16 cellular contexts compared by ENCODE assay signal in the genomic region with DNA sequence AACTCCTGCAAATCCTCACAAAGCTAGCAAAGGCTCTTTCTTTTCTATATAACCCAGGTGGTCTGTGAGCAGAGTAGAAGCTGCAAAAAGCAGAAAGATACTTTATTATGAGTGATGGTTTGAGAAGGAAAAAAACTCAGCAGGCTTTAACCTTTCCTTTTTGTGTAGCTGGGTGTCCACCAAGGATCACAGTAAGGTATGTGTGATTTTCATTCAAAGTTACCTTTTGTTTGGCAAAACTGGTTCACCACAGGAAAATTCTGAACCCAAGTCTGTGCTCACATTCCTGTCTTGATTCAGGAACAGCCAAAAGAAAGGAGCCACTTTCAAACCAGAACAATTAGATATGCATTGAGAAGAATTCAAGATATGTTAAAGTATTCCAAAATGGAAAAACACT. TPM values are rescaled to one million over a fixed set of nuclear protein-coding genes. Genes with fewer than 3 reads are reported as not detected.
"Had no signal": no experiment of that assay in that cellular context is flagged by ENCODE, and none has a peak within 500 bp of the region (broad histone marks: within the 10 kb centered on the region; RNA-seq: fewer than 3 reads in every experiment).

No MANE protein-coding gene starts in this region.

- H3K4me3 ChIP-seq: lower lobe of right lung, pancreas, thyroid gland had no signal

- H3K27ac Mint-ChIP-seq: activated naive CD8-positive, alpha-beta T cell treated with anti-CD3 and anti-CD28 coated beads for 36 hours; activated T-helper 1 cell treated with anti-CD3 and anti-CD28 coated beads, Interleukin-12 subunit alpha, Interleukin-12 subunit beta, Interleukin-2, Interleukin-4 antibody, amounts not matched to agents 30 ng/mL and 10 ng/mL and 1 ng/mL, durations not matched to agents 14 hours and 24 hours and 36 hours; effector memory CD8-positive, alpha-beta T cell had no signal

- DNase-seq: activated CD4-positive, alpha-beta T cell treated with anti-CD3 and anti-CD28 coated beads, Interleukin-2, amount 50 U/mL, for 1 hour; activated CD8-positive, alpha-beta memory T cell treated with anti-CD3 and anti-CD28 coated beads for 24 hours; activated naive CD8-positive, alpha-beta T cell treated with anti-CD3 and anti-CD28 coated beads for 36 hours; amygdala; cortex of kidney; effector memory CD8-positive, alpha-beta T cell; head of caudate nucleus; left cardiac atrium; lower lobe of right lung; midbrain; pancreas; stimulated activated CD4-positive, alpha-beta T cell treated with anti-CD3 and anti-CD28 coated beads, Interleukin-2, amount 100 ng/mL, for 24 hours; thyroid gland had no signal

- H3K27me3 ChIP-seq: pancreas, thyroid gland had no signal

- H3K4me1 ChIP-seq: lower lobe of right lung, pancreas, thyroid gland had no signal

- H3K36me3 Mint-ChIP-seq: activated naive CD8-positive, alpha-beta T cell treated with anti-CD3 and anti-CD28 coated beads for 36 hours had no signal

- H3K4me3 Mint-ChIP-seq: activated naive CD8-positive, alpha-beta T cell treated with anti-CD3 and anti-CD28 coated beads for 36 hours; activated T-helper 1 cell treated with anti-CD3 and anti-CD28 coated beads, Interleukin-12 subunit alpha, Interleukin-12 subunit beta, Interleukin-2, Interleukin-4 antibody, amounts not matched to agents 30 ng/mL and 10 ng/mL and 1 ng/mL, durations not matched to agents 14 hours and 24 hours and 36 hours; effector memory CD8-positive, alpha-beta T cell had no signal

- H3K9me3 Mint-ChIP-seq: activated T-helper 1 cell treated with anti-CD3 and anti-CD28 coated beads, Interleukin-12 subunit alpha, Interleukin-12 subunit beta, Interleukin-2, Interleukin-4 antibody, amounts not matched to agents 30 ng/mL and 10 ng/mL and 1 ng/mL, durations not matched to agents 14 hours and 24 hours and 36 hours; effector memory CD8-positive, alpha-beta T cell had no signal

- H3K9me3 ChIP-seq: lower lobe of right lung, pancreas, thyroid gland had no signal

- ATAC-seq: activated CD4-positive, CD25-positive, alpha-beta regulatory T cell treated with anti-CD3 and anti-CD28 coated beads, Interleukin-2, amount 50 U/mL, for 24 hours; effector memory CD8-positive, alpha-beta T cell; left cardiac atrium; lower lobe of right lung; pancreas had no signal

- H3K4me1 Mint-ChIP-seq: activated naive CD8-positive, alpha-beta T cell treated with anti-CD3 and anti-CD28 coated beads for 36 hours had no signal

- H3K36me3 ChIP-seq: lower lobe of right lung, pancreas, thyroid gland had no signal

- H3K27ac ChIP-seq: epithelial cell of prostate, lower lobe of right lung, pancreas, thyroid gland had no signal

RNA-seq across cellular contexts. Expression of a gene that starts 35.7 kb away (rescaled TPM):
- total RNA-seq: activated T-helper 1 cell treated with anti-CD3 and anti-CD28 coated beads, Interleukin-12 subunit alpha, Interleukin-12 subunit beta, Interleukin-2, Interleukin-4 antibody, amounts not matched to agents 30 ng/mL and 10 ng/mL and 1 ng/mL, durations not matched to agents 14 hours and 24 hours and 36 hours had no signal
